1 cellular context compared by ENCODE assay signal in genomic region chr6:122372647-122373046, GRCh38.
TF ChIP-seq lines count a peak whose summit lies in the region.

No MANE protein-coding gene starts in this region.

TF ChIP-seq in IMR-90, 13 proteins besides CTCF, POLR2A, EP300 and RAD21 (continued from another document):
- TF ChIP-seq FOS (IDR thresholded peaks at IDR 0.05; ENCODE audit: low read depth, low read length): no peak
